In genomic region chr1:210467440-210468040, GRCh38 we compare ENCODE assay signal across 33 cellular contexts.
A peak's percentile ranks its signal among the peaks of the same experiment; 100 is the strongest.
DNase-seq lines count a peak whose midpoint lies in the region; ATAC-seq, FAIRE-seq and TF ChIP-seq lines count a peak whose summit lies in the region.
"Had no signal": no experiment of that assay in that cellular context is flagged by ENCODE, and none has a peak within 500 bp of the region (broad histone marks: within the 10 kb centered on the region; RNA-seq: fewer than 3 reads in every experiment).

No MANE protein-coding gene starts in this region.

- H3K9me3 ChIP-seq in HepG2 (ENCODE audit: low read length) (no peaks in the 10 kb centered on the region), right lobe of liver (no peaks in the 10 kb centered on the region), H1 (ENCODE audit: insufficient read depth in 2 of 2, low read depth in 1 of 2, low read length in 1 of 2) (no peaks in the 10 kb centered on the region)
- H3K9me3 ChIP-seq: Caco-2, heart left ventricle, ovary, SJSA1, stomach, thyroid gland, vagina had no signal

- ATAC-seq in HepG2 (no peak), right lobe of liver (no peak)
- no peak for ATAC-seq in activated naive CD8-positive, alpha-beta T cell treated with anti-CD3 and anti-CD28 coated beads, Interleukin-2, amount 50 U/mL, for 24 hours
- no peak for ATAC-seq in activated naive CD4-positive, alpha-beta T cell treated with anti-CD3 and anti-CD28 coated beads, Interleukin-2, amount 50 U/mL, for 72 hours
- ATAC-seq: activated CD8-positive, alpha-beta T cell treated with anti-CD3 and anti-CD28 coated beads for 36 hours; heart left ventricle; natural killer cell had no signal

- H2BK5ac ChIP-seq in H1 (ENCODE audit: low read depth, low read length): no peak overlapping the region

- no peak for DNase-seq in HepG2 (ENCODE audit: low spot score)
- no peak for DNase-seq in right lobe of liver
- DNase-seq in NCI-H1694 (lab: John Stamatoyannopoulos, UW): peak; percentile 21
- no peak for DNase-seq in H1 (ENCODE audit: low read depth in 1 of 2, low spot score in 2 of 2)
- no peak for DNase-seq in activated T-helper 2 cell treated with anti-CD3 and anti-CD28 coated beads, Interferon-gamma antibody, Interleukin-2, Interleukin-4, amounts not matched to agents 10 μg/mL and 5 μg/mL and 100 μg/mL, durations not matched to agents 14 hours and 24 hours and 36 hours (ENCODE audit: low spot score)
- no peak for DNase-seq in activated naive CD8-positive, alpha-beta T cell treated with anti-CD3 and anti-CD28 coated beads, Interleukin-2, amount 50 U/mL, for 24 hours
- no peak for DNase-seq in LoVo (ENCODE audit: low spot score)
- no peak for DNase-seq in activated naive CD4-positive, alpha-beta T cell treated with anti-CD3 and anti-CD28 coated beads, Interleukin-2, amount 50 U/mL, for 72 hours (ENCODE audit: low spot score in 2 of 2)
- DNase-seq: activated CD4-positive, CD25-positive, alpha-beta regulatory T cell treated with anti-CD3 and anti-CD28 coated beads, Interleukin-2, amount 50 U/mL, for 72 hours; activated CD8-positive, alpha-beta T cell treated with anti-CD3 and anti-CD28 coated beads for 36 hours; activated effector memory CD4-positive, alpha-beta T cell treated with Interleukin-2 at 50 U/mL for 16 hours; activated naive CD8-positive, alpha-beta T cell treated with anti-CD3 and anti-CD28 coated beads, Interleukin-2, amount 10 ng/mL, durations not matched to agents 7 days and 5 days; Caco-2; heart left ventricle; kidney; natural killer cell; NCI-H1092 treated with DMSO at 0.1 percent for 48 hours; NCI-H1930; NCI-H226; ovary; retina; RPMI8226; stimulated activated CD4-positive, alpha-beta T cell treated with anti-CD3 and anti-CD28 coated beads, Interleukin-2, amount 100 ng/mL, for 24 hours; stomach; T-helper 2 cell; thyroid gland had no signal

- H3K4me1 Mint-ChIP-seq in activated T-helper 2 cell treated with anti-CD3 and anti-CD28 coated beads, Interferon-gamma antibody, Interleukin-2, Interleukin-4, amounts not matched to agents 10 μg/mL and 5 μg/mL and 100 μg/mL, durations not matched to agents 14 hours and 24 hours and 36 hours (ENCODE audit: low read depth): peaks cover 17% of the 10 kb centered on the region
- peaks cover 21% of the 10 kb centered on the region for H3K4me1 Mint-ChIP-seq in activated naive CD8-positive, alpha-beta T cell treated with anti-CD3 and anti-CD28 coated beads, Interleukin-2, amount 50 U/mL, for 24 hours
- H3K4me1 Mint-ChIP-seq: natural killer cell had no signal

- no peak overlapping the region for H3K4me3 ChIP-seq in HepG2 (replicated peaks in 1 of 3; ENCODE audit: insufficient read depth in 1 of 3, low read depth in 2 of 3, low read length in 3 of 3)
- no peak overlapping the region for H3K4me3 ChIP-seq in right lobe of liver
- H3K4me3 ChIP-seq in H1 (ENCODE audit: extremely low read depth in 1 of 4, insufficient read depth in 2 of 4, low read depth in 3 of 4, low read length in 4 of 4): no peak overlapping the region
- H3K4me3 ChIP-seq: heart left ventricle, ovary, SJSA1, smooth muscle cell, stomach, thyroid gland, vagina had no signal

- H3K4me1 ChIP-seq in HepG2 (ENCODE audit: insufficient read depth, low read length) (no peaks in the 10 kb centered on the region), right lobe of liver (no peaks in the 10 kb centered on the region), H1 (replicated peaks in 1 of 4; ENCODE audit: control insufficient read depth in 3 of 4, insufficient read depth in 4 of 4, low read length in 3 of 4) (peaks cover 0 to 2% (median 0%) of the 10 kb centered on the region in 4 experiments; a peak in 1 of 7 replicates)
- H3K4me1 ChIP-seq: heart left ventricle, SJSA1, stomach, thyroid gland, vagina had no signal

- TF ChIP-seq POLR2A in HepG2 (IDR thresholded peaks at IDR 0.05; ENCODE audit: insufficient read depth in 1 of 2, low read depth in 2 of 2, low read length in 2 of 2) (no peak), right lobe of liver (IDR thresholded peaks at IDR 0.05) (no peak), H1 (IDR thresholded peaks at IDR 0.05; ENCODE audit: control extremely low read depth in 1 of 2, low read depth in 2 of 2, low read length in 2 of 2) (no peak)

- H2AFZ ChIP-seq in HepG2 (ENCODE audit: low read length): no peak overlapping the region
- H2AFZ ChIP-seq in H1 (ENCODE audit: low read length): peak overlapping the region; percentile 20; the same call in 1 of the 2 replicates

- POLR2A ChIA-PET in HepG2 (lab: Yijun Ruan, JAX) (no interaction called here), H1 (lab: Charles Lee; ENCODE audit: partially characterized antibody) (no interaction called here)

- no peak overlapping the region for H3K27ac Mint-ChIP-seq in activated T-helper 2 cell treated with anti-CD3 and anti-CD28 coated beads, Interferon-gamma antibody, Interleukin-2, Interleukin-4, amounts not matched to agents 10 μg/mL and 5 μg/mL and 100 μg/mL, durations not matched to agents 14 hours and 24 hours and 36 hours
- H3K27ac Mint-ChIP-seq in activated naive CD8-positive, alpha-beta T cell treated with anti-CD3 and anti-CD28 coated beads, Interleukin-2, amount 50 U/mL, for 24 hours: no peak overlapping the region
- H3K27ac Mint-ChIP-seq in activated naive CD4-positive, alpha-beta T cell treated with anti-CD3 and anti-CD28 coated beads, Interleukin-2, amount 50 U/mL, for 72 hours: no peak overlapping the region
- H3K27ac Mint-ChIP-seq: activated CD8-positive, alpha-beta T cell treated with anti-CD3 and anti-CD28 coated beads for 36 hours; activated naive CD8-positive, alpha-beta T cell treated with anti-CD3 and anti-CD28 coated beads, Interleukin-2, amount 10 ng/mL, durations not matched to agents 7 days and 5 days; mesothelial cell of epicardium; natural killer cell had no signal

- H3K9ac ChIP-seq in HepG2 (ENCODE audit: insufficient read depth, low read depth, low read length): no peak overlapping the region
- H3K9ac ChIP-seq in H1 (replicated peaks in 1 of 4; ENCODE audit: extremely low read depth in 1 of 4, low read depth in 3 of 4, low read length in 3 of 4): no peak overlapping the region

- in situ Hi-C loops in HepG2 (cut with HindIII; ENCODE audit: extremely low pct_ligation_motif_present, low pct_unique_long_range_greater_than_20kb): no loop called here

- H3K27me3 Mint-ChIP-seq in activated T-helper 2 cell treated with anti-CD3 and anti-CD28 coated beads, Interferon-gamma antibody, Interleukin-2, Interleukin-4, amounts not matched to agents 10 μg/mL and 5 μg/mL and 100 μg/mL, durations not matched to agents 14 hours and 24 hours and 36 hours (ENCODE audit: low read depth): peaks cover 54% of the 10 kb centered on the region
- no peaks in the 10 kb centered on the region for H3K27me3 Mint-ChIP-seq in activated naive CD8-positive, alpha-beta T cell treated with anti-CD3 and anti-CD28 coated beads, Interleukin-2, amount 50 U/mL, for 24 hours
- H3K27me3 Mint-ChIP-seq: activated CD8-positive, alpha-beta T cell treated with anti-CD3 and anti-CD28 coated beads for 36 hours; activated naive CD8-positive, alpha-beta T cell treated with anti-CD3 and anti-CD28 coated beads, Interleukin-2, amount 10 ng/mL, durations not matched to agents 7 days and 5 days had no signal

- TF ChIP-seq RAD21 in HepG2 (CRISPR knock-in tag; IDR thresholded peaks at IDR 0.05): no peak
- TF ChIP-seq RAD21 in H1 (IDR thresholded peaks at IDR 0.05 in 1 of 2, conservative IDR thresholded peaks at IDR 0.05 in 1 of 2; ENCODE audit: low read depth in 2 of 2, low read length in 2 of 2): no peak

- no peaks in the 10 kb centered on the region for H3K9me3 Mint-ChIP-seq in activated T-helper 2 cell treated with anti-CD3 and anti-CD28 coated beads, Interferon-gamma antibody, Interleukin-2, Interleukin-4, amounts not matched to agents 10 μg/mL and 5 μg/mL and 100 μg/mL, durations not matched to agents 14 hours and 24 hours and 36 hours
- no peaks in the 10 kb centered on the region for H3K9me3 Mint-ChIP-seq in activated naive CD8-positive, alpha-beta T cell treated with anti-CD3 and anti-CD28 coated beads, Interleukin-2, amount 50 U/mL, for 24 hours
- H3K9me3 Mint-ChIP-seq in activated naive CD4-positive, alpha-beta T cell treated with anti-CD3 and anti-CD28 coated beads, Interleukin-2, amount 50 U/mL, for 72 hours: no peaks in the 10 kb centered on the region
- H3K9me3 Mint-ChIP-seq: activated CD8-positive, alpha-beta T cell treated with anti-CD3 and anti-CD28 coated beads for 36 hours; mesothelial cell of epicardium; natural killer cell had no signal

- TF ChIP-seq EP300 in HepG2 (IDR thresholded peaks at IDR 0.05; ENCODE audit: low read depth in 2 of 2, low read length in 2 of 2) (no peak), HepG2 (CRISPR knock-in tag; IDR thresholded peaks at IDR 0.05; ENCODE audit: borderline replicate concordance) (no peak), H1 (IDR thresholded peaks at IDR 0.05; ENCODE audit: borderline replicate concordance in 1 of 2, low read depth in 2 of 2, low read length in 2 of 2) (no peak)

- no peaks in the 10 kb centered on the region for H3K23me2 ChIP-seq in H1 (ENCODE audit: low read depth, low read length)

- H4K8ac ChIP-seq in H1 (ENCODE audit: extremely low read depth, insufficient read depth, low read length): no peak overlapping the region

- H3K4me2 ChIP-seq in HepG2 (ENCODE audit: low read depth, low read length) (no peak overlapping the region), H1 (ENCODE audit: insufficient read depth in 1 of 2, low read depth in 2 of 2, low read length in 2 of 2) (no peak overlapping the region)
- H3K4me2 ChIP-seq: smooth muscle cell had no signal

- no peaks in the 10 kb centered on the region for H3K36me3 Mint-ChIP-seq in activated T-helper 2 cell treated with anti-CD3 and anti-CD28 coated beads, Interferon-gamma antibody, Interleukin-2, Interleukin-4, amounts not matched to agents 10 μg/mL and 5 μg/mL and 100 μg/mL, durations not matched to agents 14 hours and 24 hours and 36 hours (ENCODE audit: low read depth)
- H3K36me3 Mint-ChIP-seq in activated naive CD8-positive, alpha-beta T cell treated with anti-CD3 and anti-CD28 coated beads, Interleukin-2, amount 50 U/mL, for 24 hours (ENCODE audit: low read depth): no peaks in the 10 kb centered on the region
- H3K36me3 Mint-ChIP-seq in activated naive CD4-positive, alpha-beta T cell treated with anti-CD3 and anti-CD28 coated beads, Interleukin-2, amount 50 U/mL, for 72 hours: peaks cover 0 to 16% of the 10 kb centered on the region in 2 donors
- H3K36me3 Mint-ChIP-seq: natural killer cell had no signal

- no TSS peak for BruUV-seq in HepG2 (replicated peaks; lab: Mats Ljungman, UMichigan)

- no peak overlapping the region for H3K14ac ChIP-seq in H1 (ENCODE audit: insufficient read length)

- no peak overlapping the region for H2AK5ac ChIP-seq in H1 (ENCODE audit: low read depth, low read length)

- no peak overlapping the region for H3K23ac ChIP-seq in H1 (ENCODE audit: insufficient read length)

- no peak overlapping the region for H4K5ac ChIP-seq in H1 (ENCODE audit: insufficient read length, low read depth, low read length)

- no peak for TF ChIP-seq CTCF in HepG2 (CRISPR knock-in tag; IDR thresholded peaks at IDR 0.05)
- TF ChIP-seq CTCF in right lobe of liver (IDR thresholded peaks at IDR 0.05): no peak
- TF ChIP-seq CTCF in H1 (IDR thresholded peaks at IDR 0.05; ENCODE audit: control extremely low read depth in 1 of 3, insufficient read depth in 1 of 3, low read depth in 1 of 3, low read length in 3 of 3): no peak

- H3K56ac ChIP-seq in H1 (replicated peaks; ENCODE audit: insufficient read length, low read depth, low read length): no peak overlapping the region

- no peak overlapping the region for H2BK12ac ChIP-seq in H1 (ENCODE audit: low read depth, low read length)

- H4K91ac ChIP-seq in H1 (replicated peaks; ENCODE audit: insufficient read length, low read length): no peak overlapping the region

- intact Hi-C loops in HepG2 (cut with micrococcal nuclease; ENCODE audit: unreplicated experiment) (no loop called here), right lobe of liver (cut with DNase I) (no loop called here)
- intact Hi-C loops in activated T-helper 2 cell treated with anti-CD3 and anti-CD28 coated beads, Interferon-gamma antibody, Interleukin-2, Interleukin-4, amounts not matched to agents 10 μg/mL and 5 μg/mL and 100 μg/mL, durations not matched to agents 14 hours and 24 hours and 36 hours (cut with micrococcal nuclease): no loop called here

- 92% methylated on average over 2 of the region's 2 CpGs for WGBS in HepG2 (ENCODE audit: low lambda C conversion rate)
- WGBS in right lobe of liver (ENCODE audit: insufficient coverage, low coverage, low lambda C conversion rate, missing lambda C conversion rate): 90% methylated on average over 2 of the region's 2 CpGs
- WGBS in H1 (ENCODE audit: extremely low coverage in 1 of 2, insufficient coverage in 1 of 2, insufficient read length in 1 of 2, insufficient replicate concordance in 2 of 2, low coverage in 1 of 2, low lambda C conversion rate in 2 of 2, missing lambda C conversion rate in 1 of 2), 2 experiments: 97% methylated on average over 2 of the region's 2 CpGs; no CpG with 5 or more reads in 1 of the 2 experiments

- H3K79me2 ChIP-seq in HepG2 (ENCODE audit: insufficient read depth, low read length) (no peaks in the 10 kb centered on the region), H1 (ENCODE audit: control insufficient read depth in 1 of 2, insufficient read depth in 2 of 2, low read length in 2 of 2) (no peaks in the 10 kb centered on the region)

- H3K18ac ChIP-seq in H1 (ENCODE audit: extremely low read depth, low read length): no peak overlapping the region

- H3K4ac ChIP-seq in H1 (replicated peaks; ENCODE audit: insufficient read length, low read depth, low read length): no peak overlapping the region

- FAIRE-seq in HepG2 (lab: Jason Lieb, UNC): no peak
- no peak for FAIRE-seq in H1 (lab: Jason Lieb, UNC)
- FAIRE-seq: A204.1, GM12891, kidney had no signal

- H3K27me3 ChIP-seq in HepG2 (ENCODE audit: control insufficient read depth in 1 of 2, insufficient read depth in 2 of 2, low read length in 2 of 2) (no peaks in the 10 kb centered on the region), right lobe of liver (no peaks in the 10 kb centered on the region), H1 (replicated peaks in 1 of 4; ENCODE audit: control insufficient read depth in 3 of 4, extremely low read depth in 1 of 4, insufficient read depth in 3 of 4, low read length in 3 of 4) (no peaks in the 10 kb centered on the region)
- H3K27me3 ChIP-seq: heart left ventricle, ovary, SJSA1, stomach, thyroid gland, vagina had no signal

- H3K79me1 ChIP-seq in H1 (ENCODE audit: low read depth, low read length): no peaks in the 10 kb centered on the region

- H3K36me3 ChIP-seq in HepG2 (replicated peaks in 1 of 2; ENCODE audit: control insufficient read depth in 1 of 2, insufficient read depth in 2 of 2, low read length in 2 of 2) (no peaks in the 10 kb centered on the region), right lobe of liver (no peaks in the 10 kb centered on the region), H1 (ENCODE audit: control insufficient read depth in 2 of 4, insufficient read depth in 4 of 4, low read length in 3 of 4) (no peaks in the 10 kb centered on the region; a peak in 1 of 8 replicates)
- H3K36me3 ChIP-seq: heart left ventricle, ovary, SJSA1, stomach, thyroid gland, vagina had no signal

- no peak overlapping the region for H3K4me3 Mint-ChIP-seq in activated T-helper 2 cell treated with anti-CD3 and anti-CD28 coated beads, Interferon-gamma antibody, Interleukin-2, Interleukin-4, amounts not matched to agents 10 μg/mL and 5 μg/mL and 100 μg/mL, durations not matched to agents 14 hours and 24 hours and 36 hours (ENCODE audit: low read depth)
- no peak overlapping the region for H3K4me3 Mint-ChIP-seq in activated naive CD8-positive, alpha-beta T cell treated with anti-CD3 and anti-CD28 coated beads, Interleukin-2, amount 50 U/mL, for 24 hours
- H3K4me3 Mint-ChIP-seq: activated CD8-positive, alpha-beta T cell treated with anti-CD3 and anti-CD28 coated beads for 36 hours; activated naive CD8-positive, alpha-beta T cell treated with anti-CD3 and anti-CD28 coated beads, Interleukin-2, amount 10 ng/mL, durations not matched to agents 7 days and 5 days; mesothelial cell of epicardium; natural killer cell had no signal

- H2BK20ac ChIP-seq in H1 (ENCODE audit: low read length): no peak overlapping the region

- H2BK15ac ChIP-seq in H1 (ENCODE audit: low read length): no peak overlapping the region

- H3K27ac ChIP-seq in HepG2 (ENCODE audit: extremely low read length, insufficient read depth, low read length) (no peak overlapping the region), right lobe of liver (no peak overlapping the region), H1 (ENCODE audit: low read depth, low read length) (no peak overlapping the region)
- H3K27ac ChIP-seq: C4-2B, heart left ventricle, ovary, SJSA1, stomach, thyroid gland, vagina had no signal

- H4K20me1 ChIP-seq in HepG2 (ENCODE audit: insufficient read depth, low read length) (no peaks in the 10 kb centered on the region), H1 (replicated peaks in 1 of 2; ENCODE audit: control insufficient read depth in 1 of 2, insufficient read depth in 2 of 2, low read length in 2 of 2) (no peaks in the 10 kb centered on the region)

- CTCF ChIA-PET in HepG2 (lab: Yijun Ruan, JAX; ENCODE audit: low intra/inter-chr PET ratio, low total read pairs) (no interaction called here), H1 (lab: Charles Lee; ENCODE audit: partially characterized antibody) (interaction anchor here (0.8 to 1.0 kb wide), 2 partner anchors 132 to 668 kb away, joined by 3 to 4 read pairs; no protein-coding TSS in a partner anchor)

- H2BK120ac ChIP-seq in H1 (replicated peaks; ENCODE audit: low read depth, low read length): no peak overlapping the region

Comparison
In these comparisons a context has a peak if more than half of its experiments do, and no peak if none do; other contexts are left out.
1. Of the 41 proteins assayed by ChIP-seq in both HepG2 and H1: peak only in HepG2: none; only in H1: none; in both: CEBPB; in neither: 40.